Comparison of ENCODE assay signal across 9 cellular contexts in the genomic region with DNA sequence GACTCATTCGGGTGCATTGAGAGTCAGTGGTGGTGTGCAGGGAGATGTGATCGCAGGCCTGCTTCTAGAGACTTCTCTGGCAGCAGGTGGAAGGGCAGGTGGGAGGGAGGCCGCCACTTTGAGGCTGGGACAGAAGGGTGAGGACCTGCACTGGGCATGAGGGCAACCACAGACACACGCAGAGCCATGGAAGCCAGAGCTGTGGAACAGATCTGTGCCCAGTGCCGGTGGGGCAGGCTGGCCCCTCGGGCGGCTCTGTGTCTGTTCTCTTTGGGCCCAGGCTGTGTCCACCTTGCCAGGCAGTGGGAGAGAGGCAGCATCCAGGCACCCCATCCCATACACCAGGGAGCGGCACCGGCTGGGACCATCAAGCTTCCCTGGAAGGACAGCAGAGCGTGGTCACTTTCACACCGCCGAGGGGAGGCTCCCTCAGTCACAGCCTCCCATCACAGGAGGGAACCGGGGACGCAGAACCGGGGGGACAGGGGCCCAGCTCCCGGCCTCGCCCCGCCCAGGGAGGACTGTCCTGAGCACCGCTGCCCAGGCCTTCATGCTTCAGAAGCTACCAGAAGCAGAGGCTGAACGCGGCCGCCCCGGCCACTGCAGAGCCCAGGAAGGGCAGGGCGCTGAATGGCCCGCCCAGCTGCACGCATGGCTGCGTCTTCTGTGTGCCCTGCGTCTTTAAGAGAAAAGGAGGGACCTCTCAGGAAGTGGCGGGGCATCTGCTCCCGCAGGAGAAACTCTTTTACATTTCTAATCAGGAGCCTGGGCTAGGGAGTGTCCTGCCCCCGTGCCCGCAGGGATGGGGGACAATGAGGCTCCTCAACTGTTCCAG. TPM values are rescaled to one million over a fixed set of nuclear protein-coding genes. Genes with fewer than 3 reads are reported as not detected.
DNase-seq lines count a peak whose midpoint lies in the region; ATAC-seq, FAIRE-seq and TF ChIP-seq lines count a peak whose summit lies in the region.
"Had no signal": no experiment of that assay in that cellular context is flagged by ENCODE, and none has a peak within 500 bp of the region (broad histone marks: within the 10 kb centered on the region; RNA-seq: fewer than 3 reads in every experiment).

No MANE protein-coding gene starts in this region.

- peak overlapping the region; percentile 22 for H3K4me3 ChIP-seq in fibroblast of mammary gland (ENCODE audit: control insufficient read depth, low read depth, low read length)

- peaks cover 47% of the 10 kb centered on the region for H3K27me3 Mint-ChIP-seq in activated CD8-positive, alpha-beta memory T cell treated with anti-CD3 and anti-CD28 coated beads, Interleukin-2, amount 10 ng/mL, durations not matched to agents 7 days and 5 days
- H3K27me3 Mint-ChIP-seq in progenitor cell of endocrine pancreas: peaks cover 84% of the 10 kb centered on the region

- peak overlapping the region; percentile 39 for H3K4me3 Mint-ChIP-seq in activated CD8-positive, alpha-beta memory T cell treated with anti-CD3 and anti-CD28 coated beads, Interleukin-2, amount 10 ng/mL, durations not matched to agents 7 days and 5 days
- peak overlapping the region; percentile 42 for H3K4me3 Mint-ChIP-seq in progenitor cell of endocrine pancreas (ENCODE audit: low read depth)

- no peak for FAIRE-seq in GM12892 (lab: Jason Lieb, UNC)

- peaks cover 20% of the 10 kb centered on the region for H3K4me1 Mint-ChIP-seq in activated CD8-positive, alpha-beta memory T cell treated with anti-CD3 and anti-CD28 coated beads, Interleukin-2, amount 10 ng/mL, durations not matched to agents 7 days and 5 days
- H3K4me1 Mint-ChIP-seq in progenitor cell of endocrine pancreas (ENCODE audit: low read depth): peaks cover 3% of the 10 kb centered on the region

- CTCF ChIA-PET in activated CD8-positive, alpha-beta memory T cell treated with anti-CD3 and anti-CD28 coated beads, Interleukin-2, amount 10 ng/mL, durations not matched to agents 7 days and 5 days (lab: Charles Lee): no interaction called here

- TF ChIP-seq CTCF in fibroblast of mammary gland (conservative IDR thresholded peaks at IDR 0.05; ENCODE audit: control insufficient read depth, insufficient read depth, low read depth, low read length): no peak
- TF ChIP-seq CTCF in progenitor cell of endocrine pancreas (IDR thresholded peaks at IDR 0.05; ENCODE audit: unreplicated experiment): no peak

- peak; percentile 38 for ATAC-seq in activated CD8-positive, alpha-beta memory T cell treated with anti-CD3 and anti-CD28 coated beads, Interleukin-2, amount 10 ng/mL, durations not matched to agents 7 days and 5 days

- TF ChIP-seq POLR2A in GM12892 (IDR thresholded peaks at IDR 0.05; ENCODE audit: low read depth, low read length): no peak

- DNase-seq in activated CD8-positive, alpha-beta memory T cell treated with anti-CD3 and anti-CD28 coated beads, Interleukin-2, amount 10 ng/mL, durations not matched to agents 7 days and 5 days: no peak
- no peak for DNase-seq in activated CD8-positive, alpha-beta memory T cell treated with anti-CD3 and anti-CD28 coated beads, Interleukin-2, amount 50 U/mL, for 48 hours
- DNase-seq in NCI-H526 treated with DMSO at 0.1 percent for 48 hours (lab: John Stamatoyannopoulos, UW) (peak; percentile 29), fibroblast of mammary gland (ENCODE audit: low read depth) (peak; percentile 11), progenitor cell of endocrine pancreas (ENCODE audit: low spot score, unreplicated experiment) (no peak), NCI-H1105 (lab: John Stamatoyannopoulos, UW) (no peak), GM12892 (ENCODE audit: insufficient read length) (no peak)
- DNase-seq in stimulated activated CD4-positive, alpha-beta T cell treated with anti-CD3 and anti-CD28 coated beads, Interleukin-1b, Interleukin-23, amount 100 ng/mL, for 48 hours: no peak

- peak overlapping the region; percentile 77 for H3K27ac Mint-ChIP-seq in activated CD8-positive, alpha-beta memory T cell treated with anti-CD3 and anti-CD28 coated beads, Interleukin-2, amount 10 ng/mL, durations not matched to agents 7 days and 5 days
- H3K27ac Mint-ChIP-seq in progenitor cell of endocrine pancreas: peak overlapping the region; percentile 15

- H3K9me3 Mint-ChIP-seq in activated CD8-positive, alpha-beta memory T cell treated with anti-CD3 and anti-CD28 coated beads, Interleukin-2, amount 10 ng/mL, durations not matched to agents 7 days and 5 days (ENCODE audit: low read depth): no peaks in the 10 kb centered on the region
- no peaks in the 10 kb centered on the region for H3K9me3 Mint-ChIP-seq in progenitor cell of endocrine pancreas (ENCODE audit: low read depth)

- H3K36me3 Mint-ChIP-seq in activated CD8-positive, alpha-beta memory T cell treated with anti-CD3 and anti-CD28 coated beads, Interleukin-2, amount 10 ng/mL, durations not matched to agents 7 days and 5 days: peaks cover 2% of the 10 kb centered on the region
- H3K36me3 Mint-ChIP-seq in progenitor cell of endocrine pancreas (ENCODE audit: insufficient read depth): peaks cover 2% of the 10 kb centered on the region

RNA-seq across cellular contexts. Expression of a gene that starts 32.1 kb away (rescaled TPM):
- total RNA-seq in activated CD8-positive, alpha-beta memory T cell treated with anti-CD3 and anti-CD28 coated beads, Interleukin-2, amount 10 ng/mL, durations not matched to agents 7 days and 5 days: not detected
- total RNA-seq in progenitor cell of endocrine pancreas: not detected in 2 replicates
- polyA plus RNA-seq in GM12892 (2012; ENCODE audit: missing spikeins): not detected
- total RNA-seq: activated CD8-positive, alpha-beta memory T cell treated with anti-CD3 and anti-CD28 coated beads for 36 hours had no signal

RNA-seq across cellular contexts. Expression of a gene that starts 56.3 kb away (rescaled TPM):
- total RNA-seq in activated CD8-positive, alpha-beta memory T cell treated with anti-CD3 and anti-CD28 coated beads, Interleukin-2, amount 10 ng/mL, durations not matched to agents 7 days and 5 days: not detected
- total RNA-seq in progenitor cell of endocrine pancreas: not detected in 2 replicates
- not detected for polyA plus RNA-seq in GM12892 (2012; ENCODE audit: missing spikeins)
- total RNA-seq: activated CD8-positive, alpha-beta memory T cell treated with anti-CD3 and anti-CD28 coated beads for 36 hours had no signal

Comparison
In these comparisons a context has a peak if more than half of its experiments do, and no peak if none do; other contexts are left out.
1. DNase-seq: peak in NCI-H526 treated with DMSO at 0.1 percent for 48 hours (single experiment) and fibroblast of mammary gland (single experiment); none in activated CD8-positive, alpha-beta memory T cell treated with anti-CD3 and anti-CD28 coated beads, Interleukin-2, amount 10 ng/mL, durations not matched to agents 7 days and 5 days (single experiment), activated CD8-positive, alpha-beta memory T cell treated with anti-CD3 and anti-CD28 coated beads, Interleukin-2, amount 50 U/mL, for 48 hours (single experiment), progenitor cell of endocrine pancreas (single experiment), NCI-H1105 (single experiment), stimulated activated CD4-positive, alpha-beta T cell treated with anti-CD3 and anti-CD28 coated beads, Interleukin-1b, Interleukin-23, amount 100 ng/mL, for 48 hours (single experiment) and GM12892 (single experiment).